17 cellular contexts compared by ENCODE assay signal in the genomic region with DNA sequence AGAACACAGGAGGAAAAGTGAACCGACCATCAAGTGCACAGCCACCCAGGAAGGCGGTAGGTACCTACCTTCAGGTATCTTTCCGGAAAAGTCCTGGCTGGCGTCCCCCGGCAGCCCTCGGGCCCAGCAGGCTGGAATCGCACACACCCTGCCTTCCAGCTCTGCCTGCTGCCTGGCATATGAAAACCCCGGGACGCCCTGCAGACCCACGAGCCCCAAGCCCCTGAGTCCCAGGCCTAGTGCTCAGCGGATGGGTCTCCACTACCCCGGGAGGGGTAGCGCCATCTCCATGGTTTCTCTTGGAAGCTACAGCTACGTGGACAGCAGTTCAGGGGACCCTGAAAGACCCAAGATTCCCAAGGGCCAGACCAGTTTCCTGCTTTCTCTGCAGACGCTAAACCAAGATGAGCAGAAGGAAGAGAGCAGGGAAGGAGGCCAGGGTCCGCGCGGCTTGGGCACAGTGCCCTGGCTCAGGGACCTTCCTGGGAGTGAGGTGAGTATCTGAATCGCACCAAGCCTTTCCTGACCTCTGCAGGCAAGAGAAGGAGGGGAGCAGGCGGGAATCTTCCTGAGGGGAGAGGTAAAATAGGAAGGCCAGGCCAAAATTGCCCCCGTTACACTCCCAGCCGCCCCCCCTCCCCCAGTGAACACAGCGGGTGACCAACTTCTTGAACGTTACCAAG.
A peak's percentile ranks its signal among the peaks of the same experiment; 100 is the strongest.
DNase-seq lines count a peak whose midpoint lies in the region; ATAC-seq and TF ChIP-seq lines count a peak whose summit lies in the region.
"Had no signal": no experiment of that assay in that cellular context is flagged by ENCODE, and none has a peak within 500 bp of the region (broad histone marks: within the 10 kb centered on the region; RNA-seq: fewer than 3 reads in every experiment).

No MANE protein-coding gene starts in this region.

- no peak overlapping the region for H3K27ac Mint-ChIP-seq in WTC11
- H3K27ac Mint-ChIP-seq in immature natural killer cell, result no peak overlapping the region
- H3K27ac Mint-ChIP-seq: CD4-positive, alpha-beta memory T cell had no signal

- H3K4ac ChIP-seq in trophoblast cell (ENCODE audit: low read depth, low read length), result no peak overlapping the region

- H4K8ac ChIP-seq in trophoblast cell (ENCODE audit: low read depth, low read length), result no peak overlapping the region

- H3K79me1 ChIP-seq in trophoblast cell (ENCODE audit: low read length), result peaks cover 7% of the 10 kb centered on the region

- H3K4me3 Mint-ChIP-seq in WTC11 (no peak overlapping the region), immature natural killer cell (no peak overlapping the region)
- H3K4me3 Mint-ChIP-seq: CD14-positive monocyte, H9 had no signal

- H3K9ac ChIP-seq in trophoblast cell (ENCODE audit: low read length), result no peak overlapping the region
- H3K9ac ChIP-seq: BLaER1, GM23248 had no signal

- H3K79me2 ChIP-seq in trophoblast cell (ENCODE audit: control insufficient read depth, insufficient read depth, low read length, poor library complexity), result no peaks in the 10 kb centered on the region

- H3K18ac ChIP-seq in trophoblast cell (ENCODE audit: low read length), result no peak overlapping the region

- H2BK12ac ChIP-seq in trophoblast cell (ENCODE audit: low read length), result no peak overlapping the region

- H3K27me3 ChIP-seq in layer of hippocampus (ENCODE audit: control insufficient read depth, insufficient read depth, low read length) (no peaks in the 10 kb centered on the region), trophoblast cell (ENCODE audit: insufficient read depth, low read length) (no peaks in the 10 kb centered on the region), lower lobe of right lung (ENCODE audit: low read depth) (peaks cover 27% of the 10 kb centered on the region)

- H3K27me3 Mint-ChIP-seq in WTC11 (ENCODE audit: low read depth) (no peaks in the 10 kb centered on the region), immature natural killer cell (ENCODE audit: low read depth in 3 of 3) (peaks cover 0 to 11% (median 0%) of the 10 kb centered on the region in 3 donors)

- ATAC-seq in lower lobe of right lung, result no peak
- ATAC-seq in WTC11, result no peak; the same call in 1 of the 2 replicates
- ATAC-seq: GM12878 had no signal

- no CpG with 5 or more reads among the region's 24 CpGs for WGBS in trophoblast cell (ENCODE audit: extremely low coverage, insufficient coverage, insufficient read length)

- H2AFZ ChIP-seq in trophoblast cell (ENCODE audit: insufficient read depth, low read length, poor library complexity), result no peak overlapping the region
- H2AFZ ChIP-seq: GM23248 had no signal

- no peaks in the 10 kb centered on the region for H3K9me3 Mint-ChIP-seq in WTC11
- H3K9me3 Mint-ChIP-seq in immature natural killer cell, result no peaks in the 10 kb centered on the region
- H3K9me3 Mint-ChIP-seq: CD4-positive, alpha-beta memory T cell; H9 had no signal

- no peaks in the 10 kb centered on the region for H3K9me3 ChIP-seq in trophoblast cell (ENCODE audit: insufficient read depth, low read depth, low read length)
- H3K9me3 ChIP-seq in lower lobe of right lung, result no peaks in the 10 kb centered on the region

- peak overlapping the region; percentile 39 for H4K91ac ChIP-seq in trophoblast cell (ENCODE audit: low read depth, low read length)

- H3K4me2 ChIP-seq in trophoblast cell (ENCODE audit: low read length), result no peak overlapping the region

- DNase-seq in GM20000 (ENCODE audit: low spot score), result peak; percentile 15
- no peak for DNase-seq in trophoblast cell
- no peak for DNase-seq in lower lobe of right lung
- DNase-seq in WTC11 (ENCODE audit: low spot score), result no peak
- no peak for DNase-seq in immature natural killer cell
- DNase-seq: 8988T; Calu3; CD4-positive, alpha-beta memory T cell; DMS79 treated with DMSO at 0.1 percent for 48 hours; GM23248; H9; IMR-90 had no signal

- peak overlapping the region; percentile 47 for H2BK120ac ChIP-seq in trophoblast cell (ENCODE audit: insufficient read depth, low read length, poor library complexity)

- no peak overlapping the region for H2BK5ac ChIP-seq in trophoblast cell (ENCODE audit: low read depth, low read length, poor library complexity)

- H3K4me3 ChIP-seq in trophoblast cell (ENCODE audit: low read depth, low read length) (no peak overlapping the region), lower lobe of right lung (no peak overlapping the region)
- H3K4me3 ChIP-seq: BLaER1, GM12878, GM23248 had no signal

- no peak overlapping the region for H4K12ac ChIP-seq in trophoblast cell (ENCODE audit: low read depth, low read length)

- intact Hi-C loops in lower lobe of right lung (cut with DNase I), result no loop called here

- CTCF ChIA-PET in WTC11 (lab: Charles Lee), result no interaction called here

- H3K4me1 ChIP-seq in trophoblast cell (ENCODE audit: control insufficient read depth in 1 of 2, insufficient read depth in 2 of 2, low read length in 2 of 2), result peaks cover 8 to 9% of the 10 kb centered on the region in 2 experiments
- no peaks in the 10 kb centered on the region for H3K4me1 ChIP-seq in lower lobe of right lung

- H3K4me1 Mint-ChIP-seq in WTC11 (peaks cover 16% of the 10 kb centered on the region), immature natural killer cell (no peaks in the 10 kb centered on the region)
- H3K4me1 Mint-ChIP-seq: CD14-positive monocyte; CD4-positive, alpha-beta memory T cell had no signal

- POLR2A ChIA-PET in WTC11 (lab: Charles Lee), result no interaction called here

- TF ChIP-seq CTCF in GM20000 (IDR thresholded peaks at IDR 0.05; ENCODE audit: extremely low read depth, missing control alignments), result no peak
- TF ChIP-seq CTCF in lower lobe of right lung (IDR thresholded peaks at IDR 0.05), result no peak
- TF ChIP-seq CTCF in WTC11 (IDR thresholded peaks at IDR 0.05), result no peak

- H3K23ac ChIP-seq in trophoblast cell (ENCODE audit: low read length), result no peak overlapping the region

- H2AK5ac ChIP-seq in trophoblast cell (ENCODE audit: low read length), result no peak overlapping the region

- peak overlapping the region; percentile 19 for H3K27ac ChIP-seq in cingulate gyrus (ENCODE audit: low read depth, low read length)
- peak overlapping the region; percentile 30 for H3K27ac ChIP-seq in layer of hippocampus (ENCODE audit: low read depth, low read length)
- no peak overlapping the region for H3K27ac ChIP-seq in trophoblast cell (ENCODE audit: low read depth, low read length)
- no peak overlapping the region for H3K27ac ChIP-seq in lower lobe of right lung
- H3K27ac ChIP-seq: BLaER1, GM23248 had no signal

- H3K36me3 ChIP-seq in trophoblast cell (ENCODE audit: control insufficient read depth in 1 of 2, insufficient read depth in 2 of 2, low read length in 2 of 2) (no peaks in the 10 kb centered on the region), lower lobe of right lung (no peaks in the 10 kb centered on the region)
- H3K36me3 ChIP-seq: BLaER1 had no signal

- H3K36me3 Mint-ChIP-seq in WTC11 (no peaks in the 10 kb centered on the region), immature natural killer cell (no peaks in the 10 kb centered on the region)
- H3K36me3 Mint-ChIP-seq: CD14-positive monocyte; CD4-positive, alpha-beta memory T cell had no signal

- no peak overlapping the region for H3K14ac ChIP-seq in trophoblast cell (ENCODE audit: low read length)

TF ChIP-seq in WTC11, 78 proteins besides CTCF, POLR2A, EP300 and RAD21:
- TF ChIP-seq SMAD3 (CRISPR knock-in tag; IDR thresholded peaks at IDR 0.05; ENCODE audit: borderline replicate concordance) (no peak), OVOL2 (CRISPR knock-in tag; IDR thresholded peaks at IDR 0.05; ENCODE audit: borderline replicate concordance) (no peak), ZBTB21 (CRISPR knock-in tag; IDR thresholded peaks at IDR 0.05; ENCODE audit: borderline replicate concordance) (no peak), TP53 (CRISPR knock-in tag; IDR thresholded peaks at IDR 0.05) (no peak), JUN (CRISPR knock-in tag; IDR thresholded peaks at IDR 0.05) (no peak), ZNF138 (CRISPR knock-in tag; conservative IDR thresholded peaks at IDR 0.05) (no peak)
- TF ChIP-seq, protein P1, sequence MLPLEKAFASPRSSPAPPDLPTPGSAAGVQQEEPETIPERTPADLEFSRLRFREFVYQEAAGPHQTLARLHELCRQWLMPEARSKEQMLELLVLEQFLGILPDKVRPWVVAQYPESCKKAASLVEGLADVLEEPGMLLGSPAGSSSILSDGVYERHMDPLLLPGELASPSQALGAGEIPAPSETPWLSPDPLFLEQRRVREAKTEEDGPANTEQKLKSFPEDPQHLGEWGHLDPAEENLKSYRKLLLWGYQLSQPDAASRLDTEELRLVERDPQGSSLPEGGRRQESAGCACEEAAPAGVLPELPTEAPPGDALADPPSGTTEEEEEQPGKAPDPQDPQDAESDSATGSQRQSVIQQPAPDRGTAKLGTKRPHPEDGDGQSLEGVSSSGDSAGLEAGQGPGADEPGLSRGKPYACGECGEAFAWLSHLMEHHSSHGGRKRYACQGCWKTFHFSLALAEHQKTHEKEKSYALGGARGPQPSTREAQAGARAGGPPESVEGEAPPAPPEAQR (CRISPR knock-in tag; IDR thresholded peaks at IDR 0.05), result no peak
- TF ChIP-seq, protein P2, sequence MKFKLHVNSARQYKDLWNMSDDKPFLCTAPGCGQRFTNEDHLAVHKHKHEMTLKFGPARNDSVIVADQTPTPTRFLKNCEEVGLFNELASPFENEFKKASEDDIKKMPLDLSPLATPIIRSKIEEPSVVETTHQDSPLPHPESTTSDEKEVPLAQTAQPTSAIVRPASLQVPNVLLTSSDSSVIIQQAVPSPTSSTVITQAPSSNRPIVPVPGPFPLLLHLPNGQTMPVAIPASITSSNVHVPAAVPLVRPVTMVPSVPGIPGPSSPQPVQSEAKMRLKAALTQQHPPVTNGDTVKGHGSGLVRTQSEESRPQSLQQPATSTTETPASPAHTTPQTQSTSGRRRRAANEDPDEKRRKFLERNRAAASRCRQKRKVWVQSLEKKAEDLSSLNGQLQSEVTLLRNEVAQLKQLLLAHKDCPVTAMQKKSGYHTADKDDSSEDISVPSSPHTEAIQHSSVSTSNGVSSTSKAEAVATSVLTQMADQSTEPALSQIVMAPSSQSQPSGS (CRISPR knock-in tag; IDR thresholded peaks at IDR 0.05; ENCODE audit: borderline replicate concordance, low read depth), result no peak
TF ChIP-seq in WTC11: peak in this region for 0.

Comparison
In these comparisons a context has a peak if more than half of its experiments do, and no peak if none do; other contexts are left out.
1. H3K27ac ChIP-seq: peak in cingulate gyrus (single experiment) and layer of hippocampus (single experiment); none in trophoblast cell (single experiment) and lower lobe of right lung (single experiment).